In genomic region chr19:2043269-2043641, GRCh38 we compare ENCODE assay signal across 8 cellular contexts. TPM values are rescaled to one million over a fixed set of nuclear protein-coding genes. Genes with fewer than 3 reads are reported as not detected.
DNase-seq lines count a peak whose midpoint lies in the region; ATAC-seq and TF ChIP-seq lines count a peak whose summit lies in the region.

No MANE protein-coding gene starts in this region.

- H3F3A ChIP-seq in GM23248 (ENCODE audit: insufficient read depth): no peaks in the 10 kb centered on the region

- 53 to 58% methylated on average over 4 to 8 of the region's 8 CpGs for WGBS in body of pancreas, 2 donors
- 81% methylated on average over 5 of the region's 8 CpGs; no CpG with 5 or more reads in 1 of the 2 donors for WGBS in transverse colon (ENCODE audit: low coverage in 1 of 2), 2 donors
- WGBS in GM23248 (ENCODE audit: low coverage in 1 of 2, low lambda C conversion rate in 2 of 2, missing lambda C conversion rate in 2 of 2), 2 experiments: 83 to 87% methylated on average over 8 of the region's 8 CpGs

- H3K79me2 ChIP-seq in GM23248 (ENCODE audit: insufficient read depth): peaks cover 34% of the 10 kb centered on the region

- no peak for TF ChIP-seq POLR2A in body of pancreas (IDR thresholded peaks at IDR 0.05)
- TF ChIP-seq POLR2A in transverse colon (IDR thresholded peaks at IDR 0.05): no peak

- H3K9ac ChIP-seq in GM23248: no peak overlapping the region

- H3K9me3 ChIP-seq in body of pancreas (no peaks in the 10 kb centered on the region), transverse colon (no peaks in the 10 kb centered on the region), GM23248 (ENCODE audit: low read depth) (no peaks in the 10 kb centered on the region)

- no peaks in the 10 kb centered on the region for H3K9me2 ChIP-seq in GM23248 (ENCODE audit: insufficient read depth)

- in situ Hi-C loops in transverse colon (cut with MboI; ENCODE audit: low pct_ligation_motif_present in 1 of 4, low pct_unique_long_range_greater_than_20kb in 1 of 4, low sequenced_read_pairs in 3 of 4) (no loop called here), GM23248 (cut with MboI) (no loop called here)

- no peak for ATAC-seq in body of pancreas

- TF ChIP-seq EP300 in transverse colon (IDR thresholded peaks at IDR 0.05; ENCODE audit: low read depth): no peak

- H3K4me1 ChIP-seq in body of pancreas (peaks cover 84% of the 10 kb centered on the region), transverse colon (peaks cover 59 to 73% (median 62%) of the 10 kb centered on the region in 4 donors), GM23248 (ENCODE audit: insufficient read depth) (peaks cover 8% of the 10 kb centered on the region; the same call in 1 of the 2 replicates)

- H4K20me1 ChIP-seq in GM23248 (ENCODE audit: insufficient read depth): no peaks in the 10 kb centered on the region; the same call in 1 of the 2 replicates

- no peak overlapping the region for H2AFZ ChIP-seq in GM23248

- intact Hi-C loops in body of pancreas (cut with DNase I) (no loop called here), transverse colon (cut with DNase I; ENCODE audit: low total_unique reads) (no loop called here)

- H3K27me3 ChIP-seq in body of pancreas (no peaks in the 10 kb centered on the region), transverse colon (no peaks in the 10 kb centered on the region), GM23248 (replicated peaks; ENCODE audit: insufficient read depth) (no peaks in the 10 kb centered on the region)

- H3K36me3 ChIP-seq in body of pancreas (replicated peaks in 1 of 2; ENCODE audit: insufficient read depth in 1 of 2, low read depth in 2 of 2) (peaks cover 8 to 20% of the 10 kb centered on the region in 2 donors), transverse colon (peaks cover 0 to 41% (median 14%) of the 10 kb centered on the region in 4 donors), GM23248 (ENCODE audit: low read depth) (peaks cover 17% of the 10 kb centered on the region; the same call in 1 of the 2 replicates)

- no peak overlapping the region for H3K4me2 ChIP-seq in GM23248 (ENCODE audit: unreplicated experiment)

- no peak overlapping the region for H3K4me3 ChIP-seq in body of pancreas
- no peak overlapping the region for H3K4me3 ChIP-seq in transverse colon
- H3K4me3 ChIP-seq in GM23248: no peak overlapping the region

- peak; percentile 32 for DNase-seq in activated T-cell treated with anti-CD3 and anti-CD28 coated beads, Interleukin-2, amount 50 U/mL, for 1 hour
- no peak for DNase-seq in activated T-cell treated with anti-CD3 and anti-CD28 coated beads, Interleukin-2, amount 50 U/mL, for 48 hours
- peak in 1 of 4 donors; percentile 53 for DNase-seq in body of pancreas
- DNase-seq in midbrain (lab: John Stamatoyannopoulos, UW): peak; percentile 25
- DNase-seq in transverse colon: no peak
- DNase-seq in NCI-H69 (lab: John Stamatoyannopoulos, UW): no peak
- DNase-seq in GM23248: no peak
- DNase-seq in GOT3 (lab: John Stamatoyannopoulos, UW): no peak

- peak overlapping the region; percentile 89 to 100 (median 96) for H3K27ac ChIP-seq in body of pancreas
- H3K27ac ChIP-seq in transverse colon: peak overlapping the region; percentile 89 to 99 (median 96)
- no peak overlapping the region for H3K27ac ChIP-seq in GM23248

- TF ChIP-seq CTCF in body of pancreas (IDR thresholded peaks at IDR 0.05): no peak
- TF ChIP-seq CTCF in transverse colon (IDR thresholded peaks at IDR 0.05): no peak

RNA-seq across cellular contexts. Expression of gene MKNK2, which starts 7.8 kb away (rescaled TPM):
- total RNA-seq in body of pancreas (100 to 1,000 TPM; 180 to 273 TPM), transverse colon (100 to 1,000 TPM; 189 to 279 (median 236) TPM)
- 78.6 and 83.2 TPM in 2 replicates for total RNA-seq in GM23248 (2014; rRNA removed; shearing (Covaris generic))
- polyA plus RNA-seq in GM23248 (2016; fragmentation: Nextera tagmentation; extraction: Ambion mirVana): 28.9 and 37.6 TPM in 2 replicates

RNA-seq across cellular contexts. Expression of gene BTBD2, which starts 27.7 kb away (rescaled TPM):
- total RNA-seq in body of pancreas: 10 to 100 TPM; 42.3 to 44.8 TPM
- total RNA-seq in transverse colon: 10 to 100 TPM; 66.7 to 88.6 (median 84.4) TPM
- 69.5 and 72.0 TPM in 2 replicates for total RNA-seq in GM23248 (2014; rRNA removed; shearing (Covaris generic))
- polyA plus RNA-seq in GM23248 (2016; fragmentation: Nextera tagmentation; extraction: Ambion mirVana): 6.8 and 9.0 TPM in 2 replicates

RNA-seq across cellular contexts. Expression of gene MOB3A, which starts 52.9 kb away (rescaled TPM):
- total RNA-seq in body of pancreas (10 to 100 TPM; 11.7 to 22.1 TPM), transverse colon (10 to 100 TPM; 18.7 to 74.2 (median 46.1) TPM)
- total RNA-seq in GM23248 (2014; rRNA removed; shearing (Covaris generic)): 38.7 and 53.1 TPM in 2 replicates
- 53.7 and 57.0 TPM in 2 replicates for polyA plus RNA-seq in GM23248 (2016; fragmentation: Nextera tagmentation; extraction: Ambion mirVana)

RNA-seq across cellular contexts. Expression of gene IZUMO4, which starts 53.5 kb away (rescaled TPM):
- total RNA-seq in body of pancreas: 1 to 10 TPM; 3.4 to 4.0 TPM
- total RNA-seq in transverse colon: 1 to 10 TPM in 2 of 4 donors, not detected in 2; 2.3 to 5.4 TPM
- total RNA-seq in GM23248 (2014; rRNA removed; shearing (Covaris generic)): 1.6 and 2.3 TPM in 2 replicates
- 0.89 and 1.5 TPM in 2 replicates for polyA plus RNA-seq in GM23248 (2016; fragmentation: Nextera tagmentation; extraction: Ambion mirVana)

Comparison
In these comparisons a context has a peak if more than half of its experiments do, and no peak if none do; other contexts are left out.
1. DNase-seq: peak in activated T-cell treated with anti-CD3 and anti-CD28 coated beads, Interleukin-2, amount 50 U/mL, for 1 hour (single experiment) and midbrain (single experiment); none in activated T-cell treated with anti-CD3 and anti-CD28 coated beads, Interleukin-2, amount 50 U/mL, for 48 hours (0 of 2), transverse colon (single experiment), NCI-H69 (single experiment), GM23248 (single experiment) and GOT3 (single experiment).